Comparison of ENCODE assay signal across 18 cellular contexts in genomic region chr3:45858809-45859543, GRCh38. TPM values are rescaled to one million over a fixed set of nuclear protein-coding genes. Genes with fewer than 3 reads are reported as not detected.
"Had no signal": no experiment of that assay in that cellular context is flagged by ENCODE, and none has a peak within 500 bp of the region (broad histone marks: within the 10 kb centered on the region; RNA-seq: fewer than 3 reads in every experiment).

No MANE protein-coding gene starts in this region.

- ATAC-seq: effector memory CD8-positive, alpha-beta T cell; lower lobe of right lung; psoas muscle; sciatic nerve; stimulated activated effector memory CD8-positive, alpha-beta T cell treated with anti-CD3 and anti-CD28 coated beads, Interleukin-12 subunit alpha, Interleukin-12 subunit beta, amount 100 ng/mL, for 72 hours had no signal

- FAIRE-seq: frontal cortex, TTC549 had no signal

- H3K4me1 Mint-ChIP-seq: neural progenitor cell had no signal

- H3K36me3 ChIP-seq: lower lobe of right lung, neural progenitor cell, thoracic aorta had no signal

- H3K4me3 Mint-ChIP-seq: effector memory CD8-positive, alpha-beta T cell; immature natural killer cell; neural progenitor cell; stimulated activated effector memory CD8-positive, alpha-beta T cell treated with anti-CD3 and anti-CD28 coated beads, Interleukin-12 subunit alpha, Interleukin-12 subunit beta, amount 100 ng/mL, for 72 hours had no signal

- DNase-seq: activated CD4-positive, CD25-positive, alpha-beta regulatory T cell treated with anti-CD3 and anti-CD28 coated beads, Interleukin-2, amount 50 U/mL, for 72 hours; activated naive CD4-positive, alpha-beta T cell treated with Interleukin-2 at 50 U/mL for 16 hours; activated T-cell treated with anti-CD3 and anti-CD28 coated beads for 4 hours; aorta; effector memory CD8-positive, alpha-beta T cell; head of caudate nucleus; immature natural killer cell; lower lobe of right lung; psoas muscle; stimulated activated CD4-positive, alpha-beta T cell treated with anti-CD3 and anti-CD28 coated beads, Interleukin-1b, Interleukin-23, amount 100 ng/mL, for 48 hours; T-helper 2 cell had no signal

- H3K27ac ChIP-seq: lower lobe of right lung, neural progenitor cell, psoas muscle, thoracic aorta had no signal

- H3K4me3 ChIP-seq: lower lobe of right lung, neural progenitor cell, psoas muscle, thoracic aorta had no signal

- H3K27ac Mint-ChIP-seq: effector memory CD8-positive, alpha-beta T cell; immature natural killer cell; neural progenitor cell; stimulated activated effector memory CD8-positive, alpha-beta T cell treated with anti-CD3 and anti-CD28 coated beads, Interleukin-12 subunit alpha, Interleukin-12 subunit beta, amount 100 ng/mL, for 72 hours had no signal

- H3K36me3 Mint-ChIP-seq: neural progenitor cell; stimulated activated effector memory CD8-positive, alpha-beta T cell treated with anti-CD3 and anti-CD28 coated beads, Interleukin-12 subunit alpha, Interleukin-12 subunit beta, amount 100 ng/mL, for 72 hours had no signal

RNA-seq across cellular contexts. Expression of gene CCR9, which starts 27.4 kb away (rescaled TPM):
- polyA plus RNA-seq: immature natural killer cell, urinary bladder had no signal
